In genomic region chr19:17544418-17544817, GRCh38 we compare ENCODE assay signal across 22 cellular contexts.
"Had no signal": no experiment of that assay in that cellular context is flagged by ENCODE, and none has a peak within 500 bp of the region (broad histone marks: within the 10 kb centered on the region; RNA-seq: fewer than 3 reads in every experiment).

No MANE protein-coding gene starts in this region.

- FAIRE-seq: keratinocyte had no signal

- DNase-seq: dermis blood vessel endothelial cell; esophagus squamous epithelium; foreskin fibroblast; immature natural killer cell; left cardiac atrium; left ventricle myocardium inferior; mesenchymal stem cell; midbrain; psoas muscle; retina; spleen; stimulated activated CD4-positive, alpha-beta T cell treated with anti-CD3 and anti-CD28 coated beads, Interleukin-15, amount 100 ng/mL, for 24 hours; stimulated activated CD4-positive, alpha-beta T cell treated with anti-CD3 and anti-CD28 coated beads, Interleukin-1b, Interleukin-23, amount 100 ng/mL, for 48 hours; stimulated activated CD4-positive, alpha-beta T cell treated with anti-CD3 and anti-CD28 coated beads, Interleukin-4, amount 100 ng/mL, for 24 hours; stimulated activated naive CD8-positive, alpha-beta T cell treated with anti-CD3 and anti-CD28 coated beads, Interleukin-15, amount 100 ng/mL, for 72 hours; testis had no signal

- H3K4me1 ChIP-seq: psoas muscle, testis had no signal

- H3K9me3 ChIP-seq: esophagus squamous epithelium, neutrophil, psoas muscle, spleen, testis had no signal

- H3K36me3 Mint-ChIP-seq: immature natural killer cell had no signal

- H3K27ac ChIP-seq: esophagus squamous epithelium, left ventricle myocardium inferior, neutrophil, psoas muscle, testis, tibial nerve had no signal

- H3K27me3 ChIP-seq: esophagus squamous epithelium, neutrophil, spleen, testis, tibial nerve had no signal

- H3K27ac Mint-ChIP-seq: nephron; stimulated activated naive CD8-positive, alpha-beta T cell treated with anti-CD3 and anti-CD28 coated beads, Interleukin-15, amount 100 ng/mL, for 72 hours had no signal

- H3K27me3 Mint-ChIP-seq: stimulated activated memory B cell treated with anti-CD40 and anti-IgM and Interleukin-4, amounts not matched to agents 10 μg/mL and 1 μg/mL and 100 μg/mL, for 72 hours; stimulated activated naive CD8-positive, alpha-beta T cell treated with anti-CD3 and anti-CD28 coated beads, Interleukin-15, amount 100 ng/mL, for 72 hours had no signal

- H3K4me3 Mint-ChIP-seq: immature natural killer cell; nephron; stimulated activated memory B cell treated with anti-CD40 and anti-IgM and Interleukin-4, amounts not matched to agents 10 μg/mL and 1 μg/mL and 100 μg/mL, for 72 hours; stimulated activated naive CD8-positive, alpha-beta T cell treated with anti-CD3 and anti-CD28 coated beads, Interleukin-15, amount 100 ng/mL, for 72 hours had no signal

- H3K9me3 Mint-ChIP-seq: immature natural killer cell; nephron; stimulated activated naive CD8-positive, alpha-beta T cell treated with anti-CD3 and anti-CD28 coated beads, Interleukin-15, amount 100 ng/mL, for 72 hours had no signal

- H3K4me3 ChIP-seq: esophagus squamous epithelium, left ventricle myocardium inferior, lung, psoas muscle, spleen, testis, tibial nerve had no signal

- H3K36me3 ChIP-seq: esophagus squamous epithelium, left ventricle myocardium inferior, neutrophil, tibial nerve had no signal
